8 cellular contexts compared by ENCODE assay signal in genomic region chr3:107064445-107065060, GRCh38.
DNase-seq lines count a peak whose midpoint lies in the region; ATAC-seq, FAIRE-seq and TF ChIP-seq lines count a peak whose summit lies in the region.

No MANE protein-coding gene starts in this region.

- H3K4me2 ChIP-seq in endothelial cell of umbilical vein (ENCODE audit: insufficient read depth, low read length): no peak overlapping the region

- H3K36me3 ChIP-seq in endothelial cell of umbilical vein (ENCODE audit: control insufficient read depth in 2 of 2, extremely low read depth in 1 of 2, insufficient read depth in 2 of 2, low read length in 2 of 2): no peaks in the 10 kb centered on the region

- peak; percentile 53 for FAIRE-seq in endothelial cell of umbilical vein (lab: Jason Lieb, UNC)

- no peak overlapping the region for H3K27ac Mint-ChIP-seq in activated CD8-positive, alpha-beta T cell treated with anti-CD3 and anti-CD28 coated beads for 36 hours

- H3K9me3 ChIP-seq in endothelial cell of umbilical vein (replicated peaks; ENCODE audit: control insufficient read depth, insufficient read depth, low read length): no peaks in the 10 kb centered on the region

- H4K20me1 ChIP-seq in endothelial cell of umbilical vein (replicated peaks; ENCODE audit: control insufficient read depth, extremely low read depth, insufficient read depth, low read length): no peaks in the 10 kb centered on the region

- peaks cover 14% of the 10 kb centered on the region for H3K4me1 ChIP-seq in endothelial cell of umbilical vein (ENCODE audit: control insufficient read depth, extremely low read depth, insufficient read depth, low read length)

- no TSS peak for BruUV-seq in endothelial cell of umbilical vein (replicated peaks; lab: Mats Ljungman, UMichigan)

- no peak for TF ChIP-seq POLR2A in endothelial cell of umbilical vein (IDR thresholded peaks at IDR 0.05; ENCODE audit: low read depth, low read length)

- H3K9me3 Mint-ChIP-seq in activated CD8-positive, alpha-beta T cell treated with anti-CD3 and anti-CD28 coated beads for 36 hours: peaks cover 1% of the 10 kb centered on the region

- H3K27ac ChIP-seq in endothelial cell of umbilical vein (ENCODE audit: insufficient read depth, low read depth, low read length): no peak overlapping the region

- no peak overlapping the region for H3K4me3 Mint-ChIP-seq in activated CD8-positive, alpha-beta T cell treated with anti-CD3 and anti-CD28 coated beads for 36 hours

- CTCF ChIA-PET in activated CD8-positive, alpha-beta T cell treated with anti-CD3 and anti-CD28 coated beads for 36 hours (lab: Charles Lee): interaction anchor here (0.7 to 2.6 kb wide), 14 partner anchors 9 to 1433 kb away, joined by 3 to 18 read pairs (median 4); no protein-coding TSS in a partner anchor
- CTCF ChIA-PET in endothelial cell of umbilical vein (lab: Charles Lee): interaction anchor here (0.6 to 3.1 kb wide), 51 partner anchors 9 to 1696 kb away, joined by 3 to 38 read pairs (median 4); no protein-coding TSS in a partner anchor

- H2AFZ ChIP-seq in endothelial cell of umbilical vein (ENCODE audit: low read depth, low read length): peak overlapping the region; percentile 15

- DNase-seq in D341Med (ENCODE audit: low spot score) (peak; percentile 76), HK-2 (ENCODE audit: unreplicated experiment) (peak; percentile 62), NCI-H748 treated with DMSO at 0.1 percent for 48 hours (lab: John Stamatoyannopoulos, UW) (peak; percentile 75), endothelial cell of umbilical vein (ENCODE audit: low read depth, low spot score) (peak; percentile 83), middle frontal gyrus (ENCODE audit: extremely low spot score, low spot score) (peak; percentile 82)
- peak; percentile 79 for DNase-seq in activated CD8-positive, alpha-beta T cell treated with anti-CD3 and anti-CD28 coated beads for 36 hours
- peak in 5 of 6 experiments; percentile 1 to 48 (median 9) for DNase-seq in stimulated activated naive CD4-positive, alpha-beta T cell (lab: John Stamatoyannopoulos, UW)

- intact Hi-C loops in activated CD8-positive, alpha-beta T cell treated with anti-CD3 and anti-CD28 coated beads for 36 hours (cut with micrococcal nuclease): loop anchor here (5.0 kb wide), 1 partner anchor 237 kb away; no protein-coding TSS in a partner anchor
- intact Hi-C loops in endothelial cell of umbilical vein (cut with micrococcal nuclease): loop anchor here (1.0 to 10.0 kb wide), 10 partner anchors 202 to 1695 kb away; partner anchors contain the start of gene CBLB

- peak; percentile 83 for ATAC-seq in GM21360 (IDR thresholded peaks at IDR 0.05; ENCODE audit: unreplicated experiment)
- ATAC-seq in activated CD8-positive, alpha-beta T cell treated with anti-CD3 and anti-CD28 coated beads for 36 hours: peak; percentile 89

- H3K9me1 ChIP-seq in endothelial cell of umbilical vein (replicated peaks; ENCODE audit: control insufficient read depth, extremely low read depth, insufficient read depth, low read length): no peaks in the 10 kb centered on the region

- H3K4me1 Mint-ChIP-seq in activated CD8-positive, alpha-beta T cell treated with anti-CD3 and anti-CD28 coated beads for 36 hours (ENCODE audit: low read depth): peaks cover 17% of the 10 kb centered on the region

- H3K27me3 ChIP-seq in endothelial cell of umbilical vein (ENCODE audit: control insufficient read depth in 2 of 2, insufficient read depth in 2 of 2, low read length in 2 of 2): no peaks in the 10 kb centered on the region

- H3K79me2 ChIP-seq in endothelial cell of umbilical vein (ENCODE audit: control insufficient read depth, insufficient read depth, low read length): no peaks in the 10 kb centered on the region

- peak; percentile 85 for TF ChIP-seq CTCF in activated CD8-positive, alpha-beta T cell treated with anti-CD3 and anti-CD28 coated beads for 36 hours (IDR thresholded peaks at IDR 0.05)
- peak; percentile 63 to 68 for TF ChIP-seq CTCF in endothelial cell of umbilical vein (IDR thresholded peaks at IDR 0.05; ENCODE audit: extremely low read depth in 1 of 2, insufficient read depth in 1 of 2, low read depth in 1 of 2, low read length in 2 of 2)

- no peak overlapping the region for H3K9ac ChIP-seq in endothelial cell of umbilical vein (replicated peaks; ENCODE audit: extremely low read depth, insufficient read depth, low read length)

- dilution Hi-C loops in endothelial cell of umbilical vein (cut with MboI; ENCODE audit: extremely low pct_ligation_motif_present, low sequenced_read_pairs): no loop called here

- H3K4me3 ChIP-seq in endothelial cell of umbilical vein (replicated peaks in 1 of 3; ENCODE audit: insufficient read depth in 1 of 3, low read depth in 1 of 3, low read length in 3 of 3): no peak overlapping the region

- H3K36me3 Mint-ChIP-seq in activated CD8-positive, alpha-beta T cell treated with anti-CD3 and anti-CD28 coated beads for 36 hours (ENCODE audit: low read depth): no peaks in the 10 kb centered on the region

- H3K27me3 Mint-ChIP-seq in activated CD8-positive, alpha-beta T cell treated with anti-CD3 and anti-CD28 coated beads for 36 hours: peaks cover 11% of the 10 kb centered on the region

- POLR2A ChIA-PET in activated CD8-positive, alpha-beta T cell treated with anti-CD3 and anti-CD28 coated beads for 36 hours (lab: Charles Lee): no interaction called here
- POLR2A ChIA-PET in endothelial cell of umbilical vein (lab: Charles Lee): no interaction called here

TF ChIP-seq in endothelial cell of umbilical vein, 7 proteins besides CTCF, POLR2A, EP300 and RAD21:
- no peak for TF ChIP-seq EZH2 (IDR thresholded peaks at IDR 0.05; ENCODE audit: borderline replicate concordance, low read depth, low read length, severe bottlenecking)

Comparison
In these comparisons a context has a peak if more than half of its experiments do, and no peak if none do; other contexts are left out.
1. DNase-seq: peak in every context shown above with its lines; median percentile 83 in endothelial cell of umbilical vein; 82 in middle frontal gyrus; 79 in activated CD8-positive, alpha-beta T cell treated with anti-CD3 and anti-CD28 coated beads for 36 hours; 76 in D341Med; 75 in NCI-H748 treated with DMSO at 0.1 percent for 48 hours; 62 in HK-2; 9 in stimulated activated naive CD4-positive, alpha-beta T cell.